ENCODE assay signal across 8 cellular contexts in the genomic region with DNA sequence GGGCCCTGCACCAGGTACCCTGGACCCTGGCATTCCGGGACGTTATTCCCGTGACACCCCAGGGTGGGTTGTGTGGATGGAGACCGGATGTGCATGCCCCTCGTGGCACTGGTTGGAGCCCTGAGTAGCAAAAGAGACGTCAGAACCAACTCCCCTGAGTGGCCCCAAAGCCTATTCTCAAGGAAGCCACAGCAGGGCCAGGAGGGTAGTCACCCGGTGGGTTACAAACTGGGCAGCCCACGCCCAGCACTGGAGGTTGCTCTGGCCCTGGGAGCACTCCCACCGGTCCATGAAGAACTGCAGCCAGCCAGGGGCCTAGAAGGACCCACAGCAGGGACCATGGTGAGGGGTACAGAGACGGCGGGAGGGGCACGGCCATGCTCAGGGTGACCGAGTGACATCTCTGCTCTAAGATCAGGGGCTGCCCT. TPM values are rescaled to one million over a fixed set of nuclear protein-coding genes. Genes with fewer than 3 reads are reported as not detected.
DNase-seq lines count a peak whose midpoint lies in the region; ATAC-seq and TF ChIP-seq lines count a peak whose summit lies in the region.

No MANE protein-coding gene starts in this region.

- DNase-seq in CD14-positive monocyte (ENCODE audit: low spot score) (no peak), myocyte (ENCODE audit: low read depth) (peak; percentile 56), DMS53 (lab: John Stamatoyannopoulos, UW) (no peak), hippocampal formation (lab: John Stamatoyannopoulos, UW) (no peak), NCI-H748 (lab: John Stamatoyannopoulos, UW; ENCODE audit: unreplicated experiment) (no peak)
- no peak for DNase-seq in Jurkat, Clone E6-1 (ENCODE audit: low read depth, low spot score)

- H3K4me1 Mint-ChIP-seq in CD14-positive monocyte (peaks cover 60% of the 10 kb centered on the region), brain (peaks cover 66% of the 10 kb centered on the region)

- no peak for ATAC-seq in HG03457 (IDR thresholded peaks at IDR 0.05; ENCODE audit: unreplicated experiment)

- H3K27me3 Mint-ChIP-seq in CD14-positive monocyte (ENCODE audit: low read depth in 3 of 3) (peaks cover 4 to 11% (median 7%) of the 10 kb centered on the region in 3 donors), brain (peaks cover 2% of the 10 kb centered on the region)

- no peaks in the 10 kb centered on the region for H3K9me3 Mint-ChIP-seq in CD14-positive monocyte
- no peaks in the 10 kb centered on the region for H3K9me3 Mint-ChIP-seq in brain

- TF ChIP-seq CTCF in CD14-positive monocyte (IDR thresholded peaks at IDR 0.05) = no peak
- no peak for TF ChIP-seq CTCF in brain (conservative IDR thresholded peaks at IDR 0.05)

- peak overlapping the region; percentile 52 for H3K4me3 ChIP-seq in Jurkat, Clone E6-1 (ENCODE audit: low read length)

- H3K4me3 Mint-ChIP-seq in CD14-positive monocyte = peak overlapping the region; percentile 81 to 90
- peak overlapping the region in 4 of 5 experiments; percentile 52 to 75 (median 70) for H3K4me3 Mint-ChIP-seq in brain

- peak overlapping the region; percentile 92 to 96 (median 94) for H3K27ac Mint-ChIP-seq in CD14-positive monocyte
- H3K27ac Mint-ChIP-seq in brain = peak overlapping the region in 3 of 5 experiments; percentile 85 to 97 (median 88)

- H3K36me3 Mint-ChIP-seq in CD14-positive monocyte (peaks cover 2 to 6% of the 10 kb centered on the region in 2 donors), brain (no peaks in the 10 kb centered on the region)

- intact Hi-C loops in CD14-positive monocyte (cut with micrococcal nuclease) = no loop called here

RNA-seq across cellular contexts. Expression of a gene that starts 7.5 kb away (rescaled TPM):
- polyA plus RNA-seq in CD14-positive monocyte = under 1 TPM; 0.51 to 0.67 TPM
- 17.6 TPM for polyA plus RNA-seq in Jurkat, Clone E6-1 (2012; ENCODE audit: insufficient read depth, insufficient read length)
- polyA plus RNA-seq in brain (ENCODE audit: insufficient read depth, low read depth, low replicate concordance) = 22.6 TPM
- 8.6 and 9.7 TPM in 2 replicates for total RNA-seq in myocyte
- polyA plus RNA-seq in myocyte (2012) = 24.3 TPM

RNA-seq across cellular contexts. Expression of a gene that starts 7.6 kb away (rescaled TPM):
- polyA plus RNA-seq in CD14-positive monocyte (1 to 10 TPM; 2.8 to 3.0 TPM), brain (ENCODE audit: insufficient read depth, low read depth, low replicate concordance) (26.0 TPM)
- polyA plus RNA-seq in Jurkat, Clone E6-1 (2012; ENCODE audit: insufficient read depth, insufficient read length) = 27.1 TPM
- 9.0 and 9.4 TPM in 2 replicates for total RNA-seq in myocyte
- polyA plus RNA-seq in myocyte (2012) = 18.7 TPM

RNA-seq across cellular contexts. Expression of a gene that starts 29.5 kb away (rescaled TPM):
- polyA plus RNA-seq in CD14-positive monocyte (10 to 100 TPM; 69.8 to 79.0 TPM), brain (ENCODE audit: insufficient read depth, low read depth, low replicate concordance) (124 TPM)
- polyA plus RNA-seq in Jurkat, Clone E6-1 (2012; ENCODE audit: insufficient read depth, insufficient read length) = 78.0 TPM
- total RNA-seq in myocyte = 106 and 111 TPM in 2 replicates
- polyA plus RNA-seq in myocyte (2012) = 59.7 TPM

RNA-seq across cellular contexts. Expression of a gene that starts 43.8 kb away (rescaled TPM):
- polyA plus RNA-seq in CD14-positive monocyte (1 to 10 TPM; 1.6 to 1.8 TPM), brain (ENCODE audit: insufficient read depth, low read depth, low replicate concordance) (0.19 TPM)
- polyA plus RNA-seq in Jurkat, Clone E6-1 (2012; ENCODE audit: insufficient read depth, insufficient read length) = 19.0 TPM
- 0.48 and 1.1 TPM in 2 replicates for total RNA-seq in myocyte
- 2.0 TPM for polyA plus RNA-seq in myocyte (2012)

RNA-seq across cellular contexts. Expression of a gene that starts 49.4 kb away (rescaled TPM):
- polyA plus RNA-seq in CD14-positive monocyte = 1 to 10 TPM; 2.7 to 3.2 TPM
- 3.6 TPM for polyA plus RNA-seq in Jurkat, Clone E6-1 (2012; ENCODE audit: insufficient read depth, insufficient read length)
- polyA plus RNA-seq in brain (ENCODE audit: insufficient read depth, low read depth, low replicate concordance) = 3.8 TPM
- total RNA-seq in myocyte = 4.7 and 5.0 TPM in 2 replicates
- polyA plus RNA-seq in myocyte (2012) = 3.4 TPM

Comparison
In these comparisons a context has a peak if more than half of its experiments do, and no peak if none do; other contexts are left out.
1. RNA of a gene that starts 7.5 kb away (polyA plus RNA-seq): 22.6 TPM in brain (single experiment); 0.51 to 0.67 TPM in CD14-positive monocyte; every median in the first group is over 10 times any median in the second.